In genomic region chr9:107108367-107108766, GRCh38 we compare ENCODE assay signal across 17 cellular contexts.
DNase-seq lines count a peak whose midpoint lies in the region; ATAC-seq and TF ChIP-seq lines count a peak whose summit lies in the region.
"Had no signal": no experiment of that assay in that cellular context is flagged by ENCODE, and none has a peak within 500 bp of the region (broad histone marks: within the 10 kb centered on the region; RNA-seq: fewer than 3 reads in every experiment).

No MANE protein-coding gene starts in this region.

- H3K4me1 ChIP-seq in lung (ENCODE audit: control insufficient read depth in 2 of 2, insufficient read depth in 2 of 2, low read length in 2 of 2): no peaks in the 10 kb centered on the region
- H3K4me1 ChIP-seq: BE2C had no signal

- H3K9me3 ChIP-seq in lung (ENCODE audit: control insufficient read depth in 2 of 2, insufficient read depth in 1 of 2, low read length in 1 of 2): no peaks in the 10 kb centered on the region
- H3K9me3 ChIP-seq: BE2C had no signal

- 83 to 85% methylated on average over 5 of the region's 5 CpGs for WGBS in lung, 2 donors

- H3K27me3 ChIP-seq in lung (ENCODE audit: control insufficient read depth, insufficient read depth): no peaks in the 10 kb centered on the region
- H3K27me3 ChIP-seq: BE2C had no signal

- TF ChIP-seq CTCF in lung (IDR thresholded peaks at IDR 0.05; ENCODE audit: control extremely low read depth, extremely low read depth): no peak

- no peak overlapping the region for H3K27ac ChIP-seq in lung (ENCODE audit: low read depth in 1 of 2, low read length in 1 of 2)
- H3K27ac ChIP-seq: GM23248 had no signal

- H3K4me3 ChIP-seq in lung: no peak overlapping the region
- H3K4me3 ChIP-seq: GM23248 had no signal

- no peak for ATAC-seq in lung (ENCODE audit: insufficient read depth, low FRiP score)

- DNase-seq in NCI-H2171 (lab: John Stamatoyannopoulos, UW): peak; percentile 26
- DNase-seq in NCI-H2171 treated with DMSO at 0.1 percent for 48 hours (lab: John Stamatoyannopoulos, UW): peak; percentile 75
- DNase-seq in NCI-H526 treated with DMSO at 0.1 percent for 48 hours (lab: John Stamatoyannopoulos, UW): peak; percentile 18
- DNase-seq in lung (ENCODE audit: low spot score): peak; percentile 4
- DNase-seq in NCI-H2196 (lab: John Stamatoyannopoulos, UW; ENCODE audit: unreplicated experiment): no peak
- DNase-seq in GOT3 (lab: John Stamatoyannopoulos, UW): no peak
- DNase-seq: ACHN; BE2C; C1 segment of cervical spinal cord; CD4-positive, CD25-positive, alpha-beta regulatory T cell; CD8-positive, alpha-beta memory T cell; COR-L47; DMS153; DMS79; GDM1; GM23248; HCEC 1CT had no signal

- H3K36me3 ChIP-seq in lung (ENCODE audit: control insufficient read depth in 2 of 2, insufficient read depth in 2 of 2, low read length in 2 of 2): no peaks in the 10 kb centered on the region
- H3K36me3 ChIP-seq: BE2C had no signal

Comparison
In these comparisons a context has a peak if more than half of its experiments do, and no peak if none do; other contexts are left out.
1. DNase-seq: peak in NCI-H2171 (single experiment), NCI-H2171 treated with DMSO at 0.1 percent for 48 hours (single experiment), NCI-H526 treated with DMSO at 0.1 percent for 48 hours (single experiment) and lung (single experiment); none in NCI-H2196 (single experiment) and GOT3 (single experiment).